13 cellular contexts compared by ENCODE assay signal in genomic region chr5:55364537-55365055, GRCh38. TPM values are rescaled to one million over a fixed set of nuclear protein-coding genes. Genes with fewer than 3 reads are reported as not detected.
DNase-seq lines count a peak whose midpoint lies in the region; ATAC-seq, FAIRE-seq and TF ChIP-seq lines count a peak whose summit lies in the region.
"Had no signal": no experiment of that assay in that cellular context is flagged by ENCODE, and none has a peak within 500 bp of the region (broad histone marks: within the 10 kb centered on the region; RNA-seq: fewer than 3 reads in every experiment).

No MANE protein-coding gene starts in this region.

- intact Hi-C loops in activated B cell treated with CpG ODN at 0.5 μM for 24 hours (cut with micrococcal nuclease), result no loop called here

- H3K27ac Mint-ChIP-seq in activated B cell treated with CpG ODN at 0.5 μM for 24 hours, result peak overlapping the region; percentile 15
- H3K27ac Mint-ChIP-seq: T-helper 2 cell treated with Interferon-gamma antibody and Interleukin-4, amounts not matched to agents 5 μg/mL and 100 μg/mL, for 36 hours had no signal

- peaks cover 59% of the 10 kb centered on the region for H3K36me3 Mint-ChIP-seq in activated B cell treated with CpG ODN at 0.5 μM for 24 hours (ENCODE audit: low read depth)

- FAIRE-seq in GM19239 (lab: Jason Lieb, UNC) (peak; percentile 85), D721Med (lab: Jason Lieb, UNC) (no peak)

- DNase-seq in GM13976 (ENCODE audit: low spot score) (peak; percentile 47), GM19239 (ENCODE audit: insufficient read length, low spot score) (no peak), activated B cell treated with CpG ODN at 0.5 μM for 24 hours (no peak), NCI-H1105 (lab: John Stamatoyannopoulos, UW) (no peak), H4 (ENCODE audit: low spot score) (no peak), HT-29 (ENCODE audit: low spot score) (no peak), D721Med (ENCODE audit: insufficient read length, low spot score) (no peak)
- DNase-seq: left ventricle myocardium superior, NCI-H345 had no signal

- CTCF ChIA-PET in activated B cell treated with CpG ODN at 0.5 μM for 24 hours (lab: Charles Lee), result no interaction called here

- no peak overlapping the region for H3K4me3 Mint-ChIP-seq in activated B cell treated with CpG ODN at 0.5 μM for 24 hours
- H3K4me3 Mint-ChIP-seq: HFFc6; T-helper 2 cell treated with Interferon-gamma antibody and Interleukin-4, amounts not matched to agents 5 μg/mL and 100 μg/mL, for 36 hours had no signal

- H3K4me1 Mint-ChIP-seq in activated B cell treated with CpG ODN at 0.5 μM for 24 hours, result peaks cover 16% of the 10 kb centered on the region

- H3K27me3 Mint-ChIP-seq in activated B cell treated with CpG ODN at 0.5 μM for 24 hours, result no peaks in the 10 kb centered on the region

- POLR2A ChIA-PET in activated B cell treated with CpG ODN at 0.5 μM for 24 hours (lab: Charles Lee), result interaction anchor here (0.5 kb wide), 1 partner anchor 8 kb away, joined by 5 read pairs; no protein-coding TSS in a partner anchor

- H3K9me3 Mint-ChIP-seq in activated B cell treated with CpG ODN at 0.5 μM for 24 hours, result peaks cover 3% of the 10 kb centered on the region
- H3K9me3 Mint-ChIP-seq: T-helper 2 cell treated with Interferon-gamma antibody and Interleukin-4, amounts not matched to agents 5 μg/mL and 100 μg/mL, for 36 hours had no signal

- TF ChIP-seq CTCF in GM13976 (IDR thresholded peaks at IDR 0.05; ENCODE audit: borderline replicate concordance, control extremely low read depth, extremely low read depth, insufficient read depth, missing control alignments), result no peak
- no peak for TF ChIP-seq CTCF in activated B cell treated with CpG ODN at 0.5 μM for 24 hours (IDR thresholded peaks at IDR 0.05)
- no peak for TF ChIP-seq CTCF in D721Med (IDR thresholded peaks at IDR 0.05; ENCODE audit: insufficient read depth, missing control alignments)

- ATAC-seq in HG02884 (IDR thresholded peaks at IDR 0.05; ENCODE audit: unreplicated experiment) (peak; percentile 99), activated B cell treated with CpG ODN at 0.5 μM for 24 hours (ENCODE audit: low read depth) (peak; percentile 74)
- ATAC-seq: esophagus mucosa, left ventricle myocardium superior had no signal

- in situ Hi-C loops in GM13976 (cut with MboI; ENCODE audit: low sequenced_read_pairs, unreplicated experiment), result no loop called here

RNA-seq across cellular contexts. Expression of gene MTREX, which starts 56.8 kb away (rescaled TPM):
- 98.8 and 106 TPM in 2 replicates for total RNA-seq in activated B cell treated with CpG ODN at 0.5 μM for 24 hours
- total RNA-seq in H4 (2014; rRNA removed; shearing (Covaris generic)), result 95.0 and 125 TPM in 2 replicates
- total RNA-seq in HT-29 (2014; rRNA removed; shearing (Covaris generic)), result 23.2 and 24.0 TPM in 2 replicates

RNA-seq across cellular contexts. Expression of gene DHX29, which starts 57.1 kb away (rescaled TPM):
- total RNA-seq in activated B cell treated with CpG ODN at 0.5 μM for 24 hours, result 17.4 TPM in 2 replicates
- total RNA-seq in H4 (2014; rRNA removed; shearing (Covaris generic)), result 22.6 and 26.8 TPM in 2 replicates
- 7.3 and 8.1 TPM in 2 replicates for total RNA-seq in HT-29 (2014; rRNA removed; shearing (Covaris generic))
